In genomic region chr13:23470706-23471610, GRCh38 we compare ENCODE assay signal across 17 cellular contexts. TPM values are rescaled to one million over a fixed set of nuclear protein-coding genes. Genes with fewer than 3 reads are reported as not detected.
DNase-seq lines count a peak whose midpoint lies in the region; FAIRE-seq and TF ChIP-seq lines count a peak whose summit lies in the region.
"Had no signal": no experiment of that assay in that cellular context is flagged by ENCODE, and none has a peak within 500 bp of the region (broad histone marks: within the 10 kb centered on the region; RNA-seq: fewer than 3 reads in every experiment).

No MANE protein-coding gene starts in this region.

- peak overlapping the region; percentile 5 for H3K9ac ChIP-seq in smooth muscle cell (ENCODE audit: low read depth)

- no peak overlapping the region for H3K4me3 Mint-ChIP-seq in CD14-positive monocyte
- H3K4me3 Mint-ChIP-seq: activated CD4-positive, alpha-beta memory T cell treated with anti-CD3 and anti-CD28 coated beads, Interleukin-2, amount 10 ng/mL, durations not matched to agents 7 days and 5 days; activated T-helper 1 cell treated with anti-CD3 and anti-CD28 coated beads, Interleukin-12 subunit alpha, Interleukin-12 subunit beta, Interleukin-2, Interleukin-4 antibody, amounts not matched to agents 30 ng/mL and 10 ng/mL and 1 ng/mL, durations not matched to agents 14 hours and 24 hours and 36 hours; CD4-positive, alpha-beta memory T cell had no signal

- peak overlapping the region; percentile 86 for H2AFZ ChIP-seq in smooth muscle cell (ENCODE audit: low read depth)

- no peaks in the 10 kb centered on the region for H3K9me3 ChIP-seq in smooth muscle cell (replicated peaks; ENCODE audit: low read depth)
- H3K9me3 ChIP-seq: colonic mucosa had no signal

- H3K4me2 ChIP-seq in smooth muscle cell: peak overlapping the region; percentile 75

- no peaks in the 10 kb centered on the region for H3K27me3 ChIP-seq in smooth muscle cell (ENCODE audit: low read depth)
- H3K27me3 ChIP-seq: colonic mucosa had no signal

- no peaks in the 10 kb centered on the region for H3K36me3 ChIP-seq in smooth muscle cell (ENCODE audit: low read depth)
- H3K36me3 ChIP-seq: colonic mucosa had no signal

- peaks cover 0 to 1% (median 1%) of the 10 kb centered on the region in 3 donors for H3K27me3 Mint-ChIP-seq in CD14-positive monocyte (ENCODE audit: low read depth in 3 of 3)

- no peak overlapping the region for H3K27ac Mint-ChIP-seq in CD14-positive monocyte
- H3K27ac Mint-ChIP-seq: activated CD4-positive, alpha-beta memory T cell treated with anti-CD3 and anti-CD28 coated beads, Interleukin-2, amount 10 ng/mL, durations not matched to agents 7 days and 5 days; activated T-helper 1 cell treated with anti-CD3 and anti-CD28 coated beads, Interleukin-12 subunit alpha, Interleukin-12 subunit beta, Interleukin-2, Interleukin-4 antibody, amounts not matched to agents 30 ng/mL and 10 ng/mL and 1 ng/mL, durations not matched to agents 14 hours and 24 hours and 36 hours; CD4-positive, alpha-beta memory T cell had no signal

- H3K4me1 ChIP-seq in smooth muscle cell (ENCODE audit: low read depth): peaks cover 27% of the 10 kb centered on the region
- H3K4me1 ChIP-seq: colonic mucosa had no signal

- no peaks in the 10 kb centered on the region for H3K79me2 ChIP-seq in smooth muscle cell (ENCODE audit: low read depth)

- intact Hi-C loops in CD14-positive monocyte (cut with micrococcal nuclease): no loop called here

- H3K27ac ChIP-seq in smooth muscle cell (ENCODE audit: low read depth): peak overlapping the region; percentile 42
- H3K27ac ChIP-seq: 22Rv1, colonic mucosa had no signal

- peaks cover 16% of the 10 kb centered on the region for H3F3A ChIP-seq in smooth muscle cell (ENCODE audit: low read depth)

- WGBS in smooth muscle cell (ENCODE audit: low lambda C conversion rate): 63% methylated on average over 7 of the region's 7 CpGs

- H4K20me1 ChIP-seq in smooth muscle cell (ENCODE audit: low read depth): no peaks in the 10 kb centered on the region

- FAIRE-seq in TTC549 (lab: Jason Lieb, UNC): peak; percentile 99
- FAIRE-seq: GM19239 had no signal

- peak; percentile 32 for DNase-seq in DMS153 (lab: John Stamatoyannopoulos, UW)
- no peak for DNase-seq in DMS153 treated with DMSO at 0.1 percent for 48 hours (lab: John Stamatoyannopoulos, UW; ENCODE audit: unreplicated experiment)
- DNase-seq in foreskin melanocyte: peak; percentile 88
- no peak for DNase-seq in smooth muscle cell (lab: John Stamatoyannopoulos, UW; ENCODE audit: unreplicated experiment)
- no peak for DNase-seq in NCI-H2029 (lab: John Stamatoyannopoulos, UW)
- DNase-seq in SIG-M5 treated with dmso at 0.1 percent for 504 hours (lab: John Stamatoyannopoulos, UW; ENCODE audit: unreplicated experiment): no peak
- DNase-seq in CD14-positive monocyte (ENCODE audit: low spot score): no peak
- DNase-seq: activated CD4-positive, alpha-beta memory T cell treated with anti-CD3 and anti-CD28 coated beads, Interleukin-2, amount 10 ng/mL, durations not matched to agents 7 days and 5 days; amniotic stem cell; CD4-positive, alpha-beta memory T cell; colonic mucosa; NCI-H2081 treated with DMSO at 0.1 percent for 48 hours; SIG-M5 had no signal

- no peak overlapping the region for H3K4me3 ChIP-seq in smooth muscle cell
- H3K4me3 ChIP-seq: colonic mucosa had no signal

- no peak for TF ChIP-seq CTCF in smooth muscle cell (IDR thresholded peaks at IDR 0.05; ENCODE audit: borderline replicate concordance, insufficient read depth, poor library complexity, severe bottlenecking)
- TF ChIP-seq CTCF in CD14-positive monocyte (IDR thresholded peaks at IDR 0.05): no peak

- H3K4me1 Mint-ChIP-seq in CD14-positive monocyte: peaks cover 9% of the 10 kb centered on the region

- H3K9me3 Mint-ChIP-seq in CD14-positive monocyte: peaks cover 0 to 2% (median 0%) of the 10 kb centered on the region in 7 donors
- H3K9me3 Mint-ChIP-seq: activated CD4-positive, alpha-beta memory T cell treated with anti-CD3 and anti-CD28 coated beads, Interleukin-2, amount 10 ng/mL, durations not matched to agents 7 days and 5 days; activated T-helper 1 cell treated with anti-CD3 and anti-CD28 coated beads, Interleukin-12 subunit alpha, Interleukin-12 subunit beta, Interleukin-2, Interleukin-4 antibody, amounts not matched to agents 30 ng/mL and 10 ng/mL and 1 ng/mL, durations not matched to agents 14 hours and 24 hours and 36 hours; CD4-positive, alpha-beta memory T cell had no signal

- no peaks in the 10 kb centered on the region for H3K36me3 Mint-ChIP-seq in CD14-positive monocyte
- H3K36me3 Mint-ChIP-seq: CD4-positive, alpha-beta memory T cell had no signal

RNA-seq across cellular contexts. Expression of gene SACS, which starts 37.5 kb away (rescaled TPM):
- total RNA-seq in smooth muscle cell: 40.9 and 48.7 TPM in 2 replicates
- polyA plus RNA-seq in smooth muscle cell (4.4 and 5.3 TPM in 2 replicates), CD14-positive monocyte (1 to 10 TPM; 1.7 to 2.2 TPM)

Comparison
In these comparisons a context has a peak if more than half of its experiments do, and no peak if none do; other contexts are left out.
1. DNase-seq: peak in DMS153 (single experiment) and foreskin melanocyte (single experiment); none in DMS153 treated with DMSO at 0.1 percent for 48 hours (single experiment), smooth muscle cell (single experiment), NCI-H2029 (single experiment), SIG-M5 treated with dmso at 0.1 percent for 504 hours (single experiment) and CD14-positive monocyte (single experiment).